ENCODE assay signal across 13 cellular contexts in the genomic region with DNA sequence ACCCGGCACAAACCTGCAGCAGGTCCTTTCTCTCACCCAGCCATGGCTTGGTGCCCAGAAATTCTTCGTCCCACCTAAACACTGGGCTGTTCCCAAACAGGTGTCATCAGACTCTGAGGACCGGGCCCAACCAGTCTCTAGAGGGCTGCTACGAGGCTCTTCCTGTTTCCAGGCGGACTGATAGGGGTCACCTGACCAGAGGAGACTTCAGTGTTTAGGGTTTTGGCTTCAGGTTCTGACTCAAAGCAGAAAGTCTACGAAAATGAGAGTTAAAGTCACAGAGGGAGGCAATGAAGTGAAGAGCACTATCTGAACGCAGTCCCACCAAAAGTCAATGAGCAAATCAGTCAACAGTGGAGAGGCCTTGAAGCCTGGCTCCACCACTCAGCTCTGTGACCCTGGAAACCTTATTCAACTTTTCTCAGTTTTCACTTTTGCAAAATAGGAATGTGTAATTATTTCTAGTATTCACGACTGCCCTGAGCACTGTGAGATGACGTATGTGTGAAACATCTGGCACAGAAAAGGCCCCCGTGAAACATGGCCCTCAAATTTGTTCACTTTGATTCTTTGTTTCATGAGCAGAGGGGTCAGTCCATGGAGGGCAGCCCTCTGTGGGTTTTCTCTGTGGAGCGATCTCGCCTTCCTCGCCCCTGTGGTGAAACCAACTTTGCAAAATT.
DNase-seq lines count a peak whose midpoint lies in the region; ATAC-seq, FAIRE-seq and TF ChIP-seq lines count a peak whose summit lies in the region.
"Had no signal": no experiment of that assay in that cellular context is flagged by ENCODE, and none has a peak within 500 bp of the region (broad histone marks: within the 10 kb centered on the region; RNA-seq: fewer than 3 reads in every experiment).

No MANE protein-coding gene starts in this region.

- H3K27ac ChIP-seq in left lung, result no peak overlapping the region
- H3K27ac ChIP-seq: psoas muscle had no signal

- H3K27ac Mint-ChIP-seq in immature natural killer cell, result no peak overlapping the region
- no peak overlapping the region for H3K27ac Mint-ChIP-seq in activated CD8-positive, alpha-beta T cell treated with anti-CD3 and anti-CD28 coated beads for 36 hours

- H3K4me1 Mint-ChIP-seq in immature natural killer cell, result no peaks in the 10 kb centered on the region
- H3K4me1 Mint-ChIP-seq in activated CD8-positive, alpha-beta T cell treated with anti-CD3 and anti-CD28 coated beads for 36 hours (ENCODE audit: low read depth), result no peaks in the 10 kb centered on the region

- peaks cover 0 to 7% (median 0%) of the 10 kb centered on the region in 3 donors for H3K27me3 Mint-ChIP-seq in immature natural killer cell (ENCODE audit: low read depth in 3 of 3)
- peaks cover 1% of the 10 kb centered on the region for H3K27me3 Mint-ChIP-seq in activated CD8-positive, alpha-beta T cell treated with anti-CD3 and anti-CD28 coated beads for 36 hours

- intact Hi-C loops in left lung (cut with DNase I), result no loop called here
- intact Hi-C loops in activated CD8-positive, alpha-beta T cell treated with anti-CD3 and anti-CD28 coated beads for 36 hours (cut with micrococcal nuclease), result no loop called here

- no peak overlapping the region for H3K4me3 Mint-ChIP-seq in immature natural killer cell
- no peak overlapping the region for H3K4me3 Mint-ChIP-seq in activated CD8-positive, alpha-beta T cell treated with anti-CD3 and anti-CD28 coated beads for 36 hours

- H3K9me3 Mint-ChIP-seq in immature natural killer cell, result peaks cover 0 to 2% (median 0%) of the 10 kb centered on the region in 6 donors
- H3K9me3 Mint-ChIP-seq in activated CD8-positive, alpha-beta T cell treated with anti-CD3 and anti-CD28 coated beads for 36 hours, result no peaks in the 10 kb centered on the region

- no peak for TF ChIP-seq CTCF in left lung (IDR thresholded peaks at IDR 0.05)
- no peak for TF ChIP-seq CTCF in activated CD8-positive, alpha-beta T cell treated with anti-CD3 and anti-CD28 coated beads for 36 hours (IDR thresholded peaks at IDR 0.05)

- no peaks in the 10 kb centered on the region for H3K36me3 Mint-ChIP-seq in immature natural killer cell
- H3K36me3 Mint-ChIP-seq in activated CD8-positive, alpha-beta T cell treated with anti-CD3 and anti-CD28 coated beads for 36 hours (ENCODE audit: low read depth), result no peaks in the 10 kb centered on the region

- H3K4me1 ChIP-seq in left lung, result no peaks in the 10 kb centered on the region
- H3K4me1 ChIP-seq: psoas muscle had no signal

- no peaks in the 10 kb centered on the region for H3K9me3 ChIP-seq in left lung
- H3K9me3 ChIP-seq: psoas muscle had no signal

- DNase-seq in NCI-H510A treated with DMSO at 0.1 percent for 48 hours (lab: John Stamatoyannopoulos, UW) (peak; percentile 59), immature natural killer cell (no peak), left lung (no peak), frontal cortex (ENCODE audit: low spot score in 2 of 2) (no peak)
- no peak for DNase-seq in activated CD8-positive, alpha-beta T cell treated with anti-CD3 and anti-CD28 coated beads for 36 hours
- DNase-seq: activated naive CD4-positive, alpha-beta T cell treated with anti-CD3 and anti-CD28 coated beads, Interleukin-2, amount 50 U/mL, for 16 hours; NCI-H2227 treated with DMSO at 0.1 percent for 48 hours; psoas muscle had no signal

- H3K4me3 ChIP-seq in left lung, result no peak overlapping the region
- H3K4me3 ChIP-seq: psoas muscle had no signal

- POLR2A ChIA-PET in activated CD8-positive, alpha-beta T cell treated with anti-CD3 and anti-CD28 coated beads for 36 hours (lab: Charles Lee), result no interaction called here

- no peaks in the 10 kb centered on the region for H3K36me3 ChIP-seq in left lung

- ATAC-seq in GM18508 (IDR thresholded peaks at IDR 0.05; ENCODE audit: insufficient read depth, unreplicated experiment) (peak; percentile 88), GM21367 (IDR thresholded peaks at IDR 0.05; ENCODE audit: unreplicated experiment) (peak; percentile 80), HG03095 (IDR thresholded peaks at IDR 0.05; ENCODE audit: unreplicated experiment) (peak; percentile 98), left lung (no peak)
- no peak for ATAC-seq in activated CD8-positive, alpha-beta T cell treated with anti-CD3 and anti-CD28 coated beads for 36 hours
- ATAC-seq: psoas muscle had no signal

- CTCF ChIA-PET in activated CD8-positive, alpha-beta T cell treated with anti-CD3 and anti-CD28 coated beads for 36 hours (lab: Charles Lee), result interaction anchor here (1.7 kb wide), 1 partner anchor 49 kb away, joined by 4 read pairs; no protein-coding TSS in a partner anchor

- H3K27me3 ChIP-seq in left lung, result no peaks in the 10 kb centered on the region

- no peak for FAIRE-seq in frontal cortex (lab: Jason Lieb, UNC)
- FAIRE-seq: islet of Langerhans, TTC549 had no signal

Comparison
In these comparisons a context has a peak if more than half of its experiments do, and no peak if none do; other contexts are left out.
1. ATAC-seq: peak in GM18508 (single experiment), GM21367 (single experiment) and HG03095 (single experiment); none in left lung (single experiment) and activated CD8-positive, alpha-beta T cell treated with anti-CD3 and anti-CD28 coated beads for 36 hours (single experiment).